ENCODE assay signal across 20 cellular contexts in genomic region chr4:123807866-123808265, GRCh38.
A peak's percentile ranks its signal among the peaks of the same experiment; 100 is the strongest.
DNase-seq lines count a peak whose midpoint lies in the region; FAIRE-seq and TF ChIP-seq lines count a peak whose summit lies in the region.
"Had no signal": no experiment of that assay in that cellular context is flagged by ENCODE, and none has a peak within 500 bp of the region (broad histone marks: within the 10 kb centered on the region; RNA-seq: fewer than 3 reads in every experiment).

No MANE protein-coding gene starts in this region.

- H3K9me3 ChIP-seq in uterus = no peaks in the 10 kb centered on the region
- H3K9me3 ChIP-seq in Peyer's patch = no peaks in the 10 kb centered on the region
- H3K9me3 ChIP-seq: BLaER1, Caco-2 had no signal

- H3K27me3 ChIP-seq in uterus (no peaks in the 10 kb centered on the region), dorsolateral prefrontal cortex (no peaks in the 10 kb centered on the region), Peyer's patch (no peaks in the 10 kb centered on the region)
- H3K27me3 ChIP-seq: BLaER1 had no signal

- no peak overlapping the region for H3K4me3 ChIP-seq in uterus
- no peak overlapping the region for H3K4me3 ChIP-seq in dorsolateral prefrontal cortex
- no peak overlapping the region for H3K4me3 ChIP-seq in Peyer's patch
- H3K4me3 ChIP-seq: BLaER1, GM12878, GM23338 had no signal

- intact Hi-C loops in uterus (cut with DNase I; ENCODE audit: low total_unique reads) = no loop called here
- intact Hi-C loops in dorsolateral prefrontal cortex (cut with DNase I) = no loop called here

- H3K36me3 ChIP-seq in uterus = no peaks in the 10 kb centered on the region
- H3K36me3 ChIP-seq in Peyer's patch = no peaks in the 10 kb centered on the region
- H3K36me3 ChIP-seq: BLaER1 had no signal

- no peak for TF ChIP-seq CTCF in D721Med (IDR thresholded peaks at IDR 0.05; ENCODE audit: insufficient read depth, missing control alignments)
- no peak for TF ChIP-seq CTCF in uterus (IDR thresholded peaks at IDR 0.05)
- TF ChIP-seq CTCF in dorsolateral prefrontal cortex (IDR thresholded peaks at IDR 0.05 in 54 of 56, conservative IDR thresholded peaks at IDR 0.05 in 2 of 56; ENCODE audit: low read depth in 1 of 56, partially characterized antibody in 56 of 56) = no peak
- no peak for TF ChIP-seq CTCF in Peyer's patch (IDR thresholded peaks at IDR 0.05)

- FAIRE-seq in D721Med (lab: Jason Lieb, UNC) = peak; percentile 67
- FAIRE-seq: GM12878 had no signal

- H3K4me1 ChIP-seq in uterus (no peaks in the 10 kb centered on the region), Peyer's patch (no peaks in the 10 kb centered on the region)
- H3K4me1 ChIP-seq: Caco-2 had no signal

- TF ChIP-seq POLR2A in uterus (IDR thresholded peaks at IDR 0.05) (no peak), Peyer's patch (IDR thresholded peaks at IDR 0.05) (no peak)

- DNase-seq in D721Med (ENCODE audit: insufficient read length, low spot score) (no peak), NCI-H2171 (lab: John Stamatoyannopoulos, UW) (peak; percentile 2), NCI-H524 treated with DMSO at 0.1 percent for 48 hours (lab: John Stamatoyannopoulos, UW) (peak; percentile 53), RPMI7951 (ENCODE audit: low read depth) (peak; percentile 64), uterus (no peak), dorsolateral prefrontal cortex (no peak), HuH-7 (ENCODE audit: low spot score) (no peak), Peyer's patch (no peak)
- DNase-seq: Caco-2; CD4-positive, CD25-positive, alpha-beta regulatory T cell; CD8-positive, alpha-beta T cell; DMS 273 treated with DMSO at 0.1 percent for 48 hours; DMS79; EL; GDM1; H9 had no signal

- no peak overlapping the region for H3K27ac ChIP-seq in uterus
- H3K27ac ChIP-seq in dorsolateral prefrontal cortex = no peak overlapping the region
- H3K27ac ChIP-seq in Peyer's patch = no peak overlapping the region
- H3K27ac ChIP-seq: BLaER1, C4-2B had no signal

Comparison
In these comparisons a context has a peak if more than half of its experiments do, and no peak if none do; other contexts are left out.
1. DNase-seq: peak in NCI-H2171 (single experiment), NCI-H524 treated with DMSO at 0.1 percent for 48 hours (single experiment) and RPMI7951 (single experiment); none in D721Med (single experiment), uterus (0 of 2), dorsolateral prefrontal cortex (0 of 10), HuH-7 (single experiment) and Peyer's patch (0 of 3).